In the genomic region with DNA sequence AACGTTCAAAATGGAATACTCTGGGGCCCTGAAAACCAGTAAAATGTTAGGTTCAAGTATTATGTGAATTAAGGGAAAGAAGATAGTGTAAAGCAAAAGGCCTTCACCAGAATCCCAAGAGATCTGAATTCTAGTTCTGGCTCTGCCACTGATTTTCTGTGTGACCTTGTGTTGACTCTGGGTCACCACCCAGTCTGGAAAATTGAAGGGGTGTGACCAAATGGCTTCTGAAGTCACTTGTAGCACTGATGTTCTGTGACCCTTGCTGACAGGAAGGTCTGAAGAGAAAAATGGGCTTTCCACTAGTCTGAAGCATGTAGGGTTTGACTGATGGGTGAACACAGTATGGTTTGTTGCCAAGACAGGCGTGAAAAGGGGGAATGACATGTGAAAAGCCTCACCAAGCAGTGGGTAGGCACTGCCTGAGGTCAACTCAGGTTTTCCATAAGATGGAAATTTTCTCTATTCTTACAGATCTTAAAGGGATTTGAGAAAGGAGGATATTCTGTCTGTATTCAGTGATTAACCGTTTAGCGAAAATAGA, we compare ENCODE assay signal across 17 cellular contexts. TPM values are rescaled to one million over a fixed set of nuclear protein-coding genes. Genes with fewer than 3 reads are reported as not detected.
DNase-seq lines count a peak whose midpoint lies in the region; ATAC-seq and TF ChIP-seq lines count a peak whose summit lies in the region.
"Had no signal": no experiment of that assay in that cellular context is flagged by ENCODE, and none has a peak within 500 bp of the region (broad histone marks: within the 10 kb centered on the region; RNA-seq: fewer than 3 reads in every experiment).

No MANE protein-coding gene starts in this region.

- H3K27ac ChIP-seq in KMS-11 (peak overlapping the region; percentile 27; the same call in 1 of the 2 replicates), substantia nigra (ENCODE audit: low read depth, low read length, poor library complexity, severe bottlenecking) (no peak overlapping the region)
- H3K27ac ChIP-seq: BLaER1 treated with 17β-estradiol and CSF1 and Interleukin-3, amounts not matched to agents 10 nM and 100 nM; PC-9; RWPE1 had no signal

- H4K20me1 ChIP-seq in KMS-11 (ENCODE audit: insufficient read depth), result no peaks in the 10 kb centered on the region; the same call in 1 of the 2 replicates

- H3K27me3 ChIP-seq in KMS-11 (ENCODE audit: insufficient read depth, low read depth), result no peaks in the 10 kb centered on the region
- H3K27me3 ChIP-seq: BLaER1 treated with 17β-estradiol and CSF1 and Interleukin-3, amounts not matched to agents 10 nM and 100 nM had no signal

- CTCF ChIA-PET in activated naive CD4-positive, alpha-beta T cell treated with anti-CD3 and anti-CD28 coated beads, Interleukin-2, amount 10 ng/mL, durations not matched to agents 7 days and 5 days (lab: Charles Lee), result interaction anchor here (0.7 to 3.7 kb wide), 2 partner anchors 19 to 93 kb away, joined by 3 to 13 read pairs; partner anchors contain the start of gene TRMO
- CTCF ChIA-PET in activated CD8-positive, alpha-beta T cell treated with anti-CD3 and anti-CD28 coated beads, Interleukin-2, amount 10 ng/mL, durations not matched to agents 7 days and 5 days (lab: Charles Lee), result interaction anchor here (4.6 kb wide), 1 partner anchor 93 kb away, joined by 19 read pairs; the partner anchor contains the start of gene TRMO

- H3K36me3 Mint-ChIP-seq in activated naive CD4-positive, alpha-beta T cell treated with anti-CD3 and anti-CD28 coated beads, Interleukin-2, amount 10 ng/mL, durations not matched to agents 7 days and 5 days, result peaks cover 63% of the 10 kb centered on the region
- peaks cover 70% of the 10 kb centered on the region for H3K36me3 Mint-ChIP-seq in activated CD8-positive, alpha-beta T cell treated with anti-CD3 and anti-CD28 coated beads, Interleukin-2, amount 10 ng/mL, durations not matched to agents 7 days and 5 days (ENCODE audit: low read depth)
- H3K36me3 Mint-ChIP-seq in stimulated activated effector memory CD8-positive, alpha-beta T cell treated with anti-CD3 and anti-CD28 coated beads, Interleukin-12 subunit alpha, Interleukin-12 subunit beta, amount 100 ng/mL, for 72 hours, result peaks cover 100% of the 10 kb centered on the region
- H3K36me3 Mint-ChIP-seq in T-helper 2 cell treated with Interferon-gamma antibody and Interleukin-4, amounts not matched to agents 5 μg/mL and 100 μg/mL, for 36 hours (ENCODE audit: low read depth), result peaks cover 66% of the 10 kb centered on the region

- no peaks in the 10 kb centered on the region for H3K9me3 Mint-ChIP-seq in activated naive CD4-positive, alpha-beta T cell treated with anti-CD3 and anti-CD28 coated beads, Interleukin-2, amount 10 ng/mL, durations not matched to agents 7 days and 5 days
- H3K9me3 Mint-ChIP-seq in activated CD8-positive, alpha-beta T cell treated with anti-CD3 and anti-CD28 coated beads, Interleukin-2, amount 10 ng/mL, durations not matched to agents 7 days and 5 days (ENCODE audit: insufficient read depth), result no peaks in the 10 kb centered on the region
- no peaks in the 10 kb centered on the region for H3K9me3 Mint-ChIP-seq in stimulated activated effector memory CD8-positive, alpha-beta T cell treated with anti-CD3 and anti-CD28 coated beads, Interleukin-12 subunit alpha, Interleukin-12 subunit beta, amount 100 ng/mL, for 72 hours
- H3K9me3 Mint-ChIP-seq in T-helper 2 cell treated with Interferon-gamma antibody and Interleukin-4, amounts not matched to agents 5 μg/mL and 100 μg/mL, for 36 hours, result no peaks in the 10 kb centered on the region
- H3K9me3 Mint-ChIP-seq: CD8-positive, alpha-beta T cell had no signal

- H3K4me1 ChIP-seq in KMS-11 (ENCODE audit: low read depth, poor library complexity, severe bottlenecking), result peaks cover 43% of the 10 kb centered on the region
- H3K4me1 ChIP-seq: BLaER1 treated with 17β-estradiol and CSF1 and Interleukin-3, amounts not matched to agents 10 nM and 100 nM had no signal

- H3K4me3 Mint-ChIP-seq in activated naive CD4-positive, alpha-beta T cell treated with anti-CD3 and anti-CD28 coated beads, Interleukin-2, amount 10 ng/mL, durations not matched to agents 7 days and 5 days, result no peak overlapping the region
- H3K4me3 Mint-ChIP-seq in activated CD8-positive, alpha-beta T cell treated with anti-CD3 and anti-CD28 coated beads, Interleukin-2, amount 10 ng/mL, durations not matched to agents 7 days and 5 days, result no peak overlapping the region
- no peak overlapping the region for H3K4me3 Mint-ChIP-seq in stimulated activated effector memory CD8-positive, alpha-beta T cell treated with anti-CD3 and anti-CD28 coated beads, Interleukin-12 subunit alpha, Interleukin-12 subunit beta, amount 100 ng/mL, for 72 hours
- no peak overlapping the region for H3K4me3 Mint-ChIP-seq in T-helper 2 cell treated with Interferon-gamma antibody and Interleukin-4, amounts not matched to agents 5 μg/mL and 100 μg/mL, for 36 hours
- H3K4me3 Mint-ChIP-seq: CD8-positive, alpha-beta T cell had no signal

- no peaks in the 10 kb centered on the region for H3K27me3 Mint-ChIP-seq in activated naive CD4-positive, alpha-beta T cell treated with anti-CD3 and anti-CD28 coated beads, Interleukin-2, amount 10 ng/mL, durations not matched to agents 7 days and 5 days
- no peaks in the 10 kb centered on the region for H3K27me3 Mint-ChIP-seq in activated CD8-positive, alpha-beta T cell treated with anti-CD3 and anti-CD28 coated beads, Interleukin-2, amount 10 ng/mL, durations not matched to agents 7 days and 5 days (ENCODE audit: low read depth)
- H3K27me3 Mint-ChIP-seq in T-helper 2 cell treated with Interferon-gamma antibody and Interleukin-4, amounts not matched to agents 5 μg/mL and 100 μg/mL, for 36 hours (ENCODE audit: low read depth), result no peaks in the 10 kb centered on the region

- no peak overlapping the region for H3K9ac ChIP-seq in KMS-11
- H3K9ac ChIP-seq: BLaER1 treated with 17β-estradiol and CSF1 and Interleukin-3, amounts not matched to agents 10 nM and 100 nM had no signal

- H3K4me3 ChIP-seq in KMS-11 (IDR thresholded peaks at IDR 0.05; ENCODE audit: insufficient read depth, low read depth, low read length), result no peak overlapping the region
- H3K4me3 ChIP-seq: BLaER1 treated with 17β-estradiol and CSF1 and Interleukin-3, amounts not matched to agents 10 nM and 100 nM; PC-9 had no signal

- H2AFZ ChIP-seq in KMS-11 (ENCODE audit: low read depth), result no peak overlapping the region
- H2AFZ ChIP-seq: PC-9 had no signal

- POLR2A ChIA-PET in activated CD8-positive, alpha-beta T cell treated with anti-CD3 and anti-CD28 coated beads, Interleukin-2, amount 10 ng/mL, durations not matched to agents 7 days and 5 days (lab: Charles Lee), result no interaction called here

- DNase-seq in activated naive CD4-positive, alpha-beta T cell treated with anti-CD3 and anti-CD28 coated beads, Interleukin-2, amount 10 ng/mL, durations not matched to agents 7 days and 5 days, result no peak
- no peak for DNase-seq in activated naive CD4-positive, alpha-beta T cell (lab: John Stamatoyannopoulos, UW)
- no peak for DNase-seq in activated CD8-positive, alpha-beta T cell treated with anti-CD3 and anti-CD28 coated beads, Interleukin-2, amount 10 ng/mL, durations not matched to agents 7 days and 5 days
- no peak for DNase-seq in stimulated activated effector memory CD8-positive, alpha-beta T cell treated with anti-CD3 and anti-CD28 coated beads, Interleukin-12 subunit alpha, Interleukin-12 subunit beta, amount 100 ng/mL, for 72 hours (ENCODE audit: low spot score in 2 of 2)
- no peak for DNase-seq in substantia nigra (lab: John Stamatoyannopoulos, UW)
- no peak for DNase-seq in T-helper 2 cell treated with Interferon-gamma antibody and Interleukin-4, amounts not matched to agents 5 μg/mL and 100 μg/mL, for 36 hours (ENCODE audit: low spot score)
- DNase-seq: Calu3, GF-D8, NCI-H187, NCI-H2107, NCI-H510A treated with DMSO at 0.1 percent for 48 hours, PC-9, SIG-M5 had no signal

- H3K79me2 ChIP-seq in KMS-11 (ENCODE audit: insufficient read depth, low read depth), result peaks cover 10% of the 10 kb centered on the region; the same call in 1 of the 2 replicates

- no peak for TF ChIP-seq CTCF in KMS-11 (conservative IDR thresholded peaks at IDR 0.05; ENCODE audit: low read depth, low read length)

- no peak for ATAC-seq in activated CD8-positive, alpha-beta T cell treated with anti-CD3 and anti-CD28 coated beads, Interleukin-2, amount 10 ng/mL, durations not matched to agents 7 days and 5 days
- ATAC-seq in stimulated activated effector memory CD8-positive, alpha-beta T cell treated with anti-CD3 and anti-CD28 coated beads, Interleukin-12 subunit alpha, Interleukin-12 subunit beta, amount 100 ng/mL, for 72 hours, result no peak
- ATAC-seq: CD8-positive, alpha-beta T cell had no signal

- H3K4me2 ChIP-seq in KMS-11, result peak overlapping the region; percentile 66; the same call in 1 of the 2 replicates
- H3K4me2 ChIP-seq: BLaER1 treated with 17β-estradiol and CSF1 and Interleukin-3, amounts not matched to agents 10 nM and 100 nM; PC-9 had no signal

- H3K27ac Mint-ChIP-seq in activated naive CD4-positive, alpha-beta T cell treated with anti-CD3 and anti-CD28 coated beads, Interleukin-2, amount 10 ng/mL, durations not matched to agents 7 days and 5 days, result peak overlapping the region; percentile 4
- H3K27ac Mint-ChIP-seq in activated CD8-positive, alpha-beta T cell treated with anti-CD3 and anti-CD28 coated beads, Interleukin-2, amount 10 ng/mL, durations not matched to agents 7 days and 5 days, result peak overlapping the region; percentile 5
- peak overlapping the region; percentile 19 for H3K27ac Mint-ChIP-seq in stimulated activated effector memory CD8-positive, alpha-beta T cell treated with anti-CD3 and anti-CD28 coated beads, Interleukin-12 subunit alpha, Interleukin-12 subunit beta, amount 100 ng/mL, for 72 hours
- no peak overlapping the region for H3K27ac Mint-ChIP-seq in T-helper 2 cell treated with Interferon-gamma antibody and Interleukin-4, amounts not matched to agents 5 μg/mL and 100 μg/mL, for 36 hours
- H3K27ac Mint-ChIP-seq: CD8-positive, alpha-beta T cell had no signal

- peaks cover 26% of the 10 kb centered on the region for H3K36me3 ChIP-seq in KMS-11 (ENCODE audit: insufficient read depth)

- H3K4me1 Mint-ChIP-seq in activated naive CD4-positive, alpha-beta T cell treated with anti-CD3 and anti-CD28 coated beads, Interleukin-2, amount 10 ng/mL, durations not matched to agents 7 days and 5 days, result no peaks in the 10 kb centered on the region
- H3K4me1 Mint-ChIP-seq in activated CD8-positive, alpha-beta T cell treated with anti-CD3 and anti-CD28 coated beads, Interleukin-2, amount 10 ng/mL, durations not matched to agents 7 days and 5 days (ENCODE audit: low read depth), result no peaks in the 10 kb centered on the region
- peaks cover 2% of the 10 kb centered on the region for H3K4me1 Mint-ChIP-seq in stimulated activated effector memory CD8-positive, alpha-beta T cell treated with anti-CD3 and anti-CD28 coated beads, Interleukin-12 subunit alpha, Interleukin-12 subunit beta, amount 100 ng/mL, for 72 hours
- no peaks in the 10 kb centered on the region for H3K4me1 Mint-ChIP-seq in T-helper 2 cell treated with Interferon-gamma antibody and Interleukin-4, amounts not matched to agents 5 μg/mL and 100 μg/mL, for 36 hours (ENCODE audit: low read depth)

RNA-seq across cellular contexts. Expression of gene ANP32B, which starts 33.1 kb away (rescaled TPM):
- 100 to 1,000 TPM; 347 to 354 TPM for total RNA-seq in activated CD8-positive, alpha-beta T cell treated with anti-CD3 and anti-CD28 coated beads, Interleukin-2, amount 10 ng/mL, durations not matched to agents 7 days and 5 days

RNA-seq across cellular contexts. Expression of gene NANS, which starts 40.3 kb away (rescaled TPM):
- 10 to 100 TPM; 45.5 to 46.6 TPM for total RNA-seq in activated CD8-positive, alpha-beta T cell treated with anti-CD3 and anti-CD28 coated beads, Interleukin-2, amount 10 ng/mL, durations not matched to agents 7 days and 5 days
